Comparison of ENCODE assay signal across 8 cellular contexts in genomic region chr16:56203052-56203451, GRCh38. TPM values are rescaled to one million over a fixed set of nuclear protein-coding genes. Genes with fewer than 3 reads are reported as not detected.
DNase-seq lines count a peak whose midpoint lies in the region; ATAC-seq and TF ChIP-seq lines count a peak whose summit lies in the region.

No MANE protein-coding gene starts in this region.

- H3K9ac ChIP-seq in MM.1S (ENCODE audit: low read length) = no peak overlapping the region

- H3K4me1 ChIP-seq in MM.1S (ENCODE audit: low read length) = no peaks in the 10 kb centered on the region; the same call in 1 of the 2 replicates
- H3K4me1 ChIP-seq in hepatocyte (ENCODE audit: insufficient read depth) = no peaks in the 10 kb centered on the region
- no peaks in the 10 kb centered on the region for H3K4me1 ChIP-seq in ascending aorta

- H3K4me2 ChIP-seq in MM.1S (ENCODE audit: low read depth, low read length) = no peak overlapping the region
- H3K4me2 ChIP-seq in hepatocyte = no peak overlapping the region

- H3K36me3 ChIP-seq in MM.1S (replicated peaks; ENCODE audit: insufficient read depth, low read length) (no peaks in the 10 kb centered on the region), hepatocyte (replicated peaks; ENCODE audit: insufficient read depth, low read depth) (no peaks in the 10 kb centered on the region), ascending aorta (no peaks in the 10 kb centered on the region)

- H3K79me2 ChIP-seq in MM.1S (ENCODE audit: low read length) (no peaks in the 10 kb centered on the region), hepatocyte (no peaks in the 10 kb centered on the region)

- peaks cover 5 to 12% of the 10 kb centered on the region in 2 donors for H3K27me3 Mint-ChIP-seq in stimulated activated naive B cell treated with anti-CD40 and anti-IgM and Interleukin-4, amounts not matched to agents 10 μg/mL and 1 μg/mL and 100 μg/mL, for 72 hours

- no peaks in the 10 kb centered on the region for H3K36me3 Mint-ChIP-seq in stimulated activated naive B cell treated with anti-CD40 and anti-IgM and Interleukin-4, amounts not matched to agents 10 μg/mL and 1 μg/mL and 100 μg/mL, for 72 hours

- H3K27me3 ChIP-seq in MM.1S (replicated peaks; ENCODE audit: insufficient read depth, low read length) (no peaks in the 10 kb centered on the region), hepatocyte (peaks cover 18% of the 10 kb centered on the region), ascending aorta (no peaks in the 10 kb centered on the region)

- H3K4me3 ChIP-seq in MM.1S (ENCODE audit: low read length) (no peak overlapping the region), hepatocyte (no peak overlapping the region), ascending aorta (no peak overlapping the region)

- H3K4me1 Mint-ChIP-seq in stimulated activated naive B cell treated with anti-CD40 and anti-IgM and Interleukin-4, amounts not matched to agents 10 μg/mL and 1 μg/mL and 100 μg/mL, for 72 hours = peaks cover 11 to 14% of the 10 kb centered on the region in 2 donors

- no peak overlapping the region for H3K27ac ChIP-seq in MM.1S (ENCODE audit: low read length)
- H3K27ac ChIP-seq in hepatocyte = no peak overlapping the region
- H3K27ac ChIP-seq in ascending aorta = no peak overlapping the region

- H3K9me2 ChIP-seq in MM.1S (replicated peaks; ENCODE audit: insufficient read depth, low read length) (no peaks in the 10 kb centered on the region), hepatocyte (replicated peaks; ENCODE audit: insufficient read depth) (no peaks in the 10 kb centered on the region)

- peak; percentile 55 for ATAC-seq in GM21825 (IDR thresholded peaks at IDR 0.05; ENCODE audit: unreplicated experiment)
- ATAC-seq in stimulated activated naive B cell treated with anti-CD40 and anti-IgM and Interleukin-4, amounts not matched to agents 10 μg/mL and 1 μg/mL and 100 μg/mL, for 72 hours (replicated peaks) = peak; percentile 82 to 86

- TF ChIP-seq CTCF in GM12873 (IDR thresholded peaks at IDR 0.05; ENCODE audit: insufficient read depth, low read depth, low read length, missing control alignments) = peak; percentile 73
- TF ChIP-seq CTCF in MM.1S (IDR thresholded peaks at IDR 0.05; ENCODE audit: low read length) = peak; percentile 44
- no peak for TF ChIP-seq CTCF in hepatocyte (IDR thresholded peaks at IDR 0.05; ENCODE audit: poor library complexity)
- TF ChIP-seq CTCF in ascending aorta (IDR thresholded peaks at IDR 0.05) = peak in 1 of 3 experiments; percentile 14

- H3F3A ChIP-seq in MM.1S (ENCODE audit: insufficient read depth, low read length) = no peaks in the 10 kb centered on the region

- 47% methylated on average over 1 of the region's 1 CpG for WGBS in hepatocyte (ENCODE audit: low lambda C conversion rate, missing lambda C conversion rate)

- no peak overlapping the region for H3K27ac Mint-ChIP-seq in stimulated activated naive B cell treated with anti-CD40 and anti-IgM and Interleukin-4, amounts not matched to agents 10 μg/mL and 1 μg/mL and 100 μg/mL, for 72 hours

- H3K9me3 ChIP-seq in MM.1S (replicated peaks; ENCODE audit: insufficient read depth, low read length) (no peaks in the 10 kb centered on the region), hepatocyte (ENCODE audit: low read depth) (no peaks in the 10 kb centered on the region), ascending aorta (no peaks in the 10 kb centered on the region)

- H4K20me1 ChIP-seq in MM.1S (ENCODE audit: insufficient read depth, low read length) (no peaks in the 10 kb centered on the region), hepatocyte (ENCODE audit: insufficient read depth, poor library complexity, severe bottlenecking) (no peaks in the 10 kb centered on the region)

- intact Hi-C loops in ascending aorta (cut with DNase I) = no loop called here

- H2AFZ ChIP-seq in MM.1S (ENCODE audit: low read length) = no peak overlapping the region
- no peak overlapping the region for H2AFZ ChIP-seq in hepatocyte

- H3K9me3 Mint-ChIP-seq in stimulated activated naive B cell treated with anti-CD40 and anti-IgM and Interleukin-4, amounts not matched to agents 10 μg/mL and 1 μg/mL and 100 μg/mL, for 72 hours = no peaks in the 10 kb centered on the region

- H3K4me3 Mint-ChIP-seq in stimulated activated naive B cell treated with anti-CD40 and anti-IgM and Interleukin-4, amounts not matched to agents 10 μg/mL and 1 μg/mL and 100 μg/mL, for 72 hours = no peak overlapping the region

- DNase-seq in MM.1S (peak; percentile 30), hepatocyte (ENCODE audit: low spot score) (peak; percentile 25), ascending aorta (ENCODE audit: low spot score in 2 of 2) (no peak), GM03348 (ENCODE audit: low spot score) (no peak)
- DNase-seq in activated CD8-positive, alpha-beta memory T cell treated with anti-CD3 and anti-CD28 coated beads for 24 hours = peak; percentile 73
- peak; percentile 45 for DNase-seq in stimulated activated naive B cell treated with anti-CD40 and anti-IgM and Interleukin-4, amounts not matched to agents 10 μg/mL and 1 μg/mL and 100 μg/mL, for 72 hours

RNA-seq across cellular contexts. Expression of gene GNAO1, which starts 11.8 kb away (rescaled TPM):
- total RNA-seq in hepatocyte (0.77 and 2.8 TPM in 2 replicates), ascending aorta (0.53 TPM)
- 0.60 and 2.2 TPM in 2 replicates for polyA plus RNA-seq in hepatocyte

Comparison
In these comparisons a context has a peak if more than half of its experiments do, and no peak if none do; other contexts are left out.
1. DNase-seq: peak in MM.1S (single experiment), activated CD8-positive, alpha-beta memory T cell treated with anti-CD3 and anti-CD28 coated beads for 24 hours (single experiment), hepatocyte (single experiment) and stimulated activated naive B cell treated with anti-CD40 and anti-IgM and Interleukin-4, amounts not matched to agents 10 μg/mL and 1 μg/mL and 100 μg/mL, for 72 hours (single experiment); none in ascending aorta (0 of 2) and GM03348 (single experiment).